Comparison of ENCODE assay signal across 8 cellular contexts in genomic region chr6:97068211-97068610, GRCh38.
A peak's percentile ranks its signal among the peaks of the same experiment; 100 is the strongest.
DNase-seq lines count a peak whose midpoint lies in the region; ATAC-seq, FAIRE-seq and TF ChIP-seq lines count a peak whose summit lies in the region.

No MANE protein-coding gene starts in this region.

- no TSS peak for BruUV-seq in Caco-2 (replicated peaks; lab: Mats Ljungman, UMichigan)

- H3K27me3 Mint-ChIP-seq in Caco-2 (ENCODE audit: insufficient read depth, unreplicated experiment): no peaks in the 10 kb centered on the region
- no peaks in the 10 kb centered on the region for H3K27me3 Mint-ChIP-seq in activated CD8-positive, alpha-beta T cell treated with anti-CD3 and anti-CD28 coated beads, Interleukin-2, amount 10 ng/mL, durations not matched to agents 7 days and 5 days (ENCODE audit: low read depth)

- H3K9me3 ChIP-seq in Caco-2: no peaks in the 10 kb centered on the region
- no peaks in the 10 kb centered on the region for H3K9me3 ChIP-seq in liver (ENCODE audit: control insufficient read depth in 4 of 4, low read length in 3 of 4)

- no peak for ATAC-seq in activated CD8-positive, alpha-beta T cell treated with anti-CD3 and anti-CD28 coated beads, Interleukin-2, amount 10 ng/mL, durations not matched to agents 7 days and 5 days

- DNase-seq in Caco-2: peak in 1 of 2 experiments; percentile 32
- DNase-seq in Jurkat, Clone E6-1 (ENCODE audit: low read depth, low spot score): peak; percentile 26
- DNase-seq in activated CD8-positive, alpha-beta T cell treated with anti-CD3 and anti-CD28 coated beads, Interleukin-2, amount 10 ng/mL, durations not matched to agents 7 days and 5 days: peak; percentile 28
- no peak for DNase-seq in activated CD8-positive, alpha-beta memory T cell treated with anti-CD3 and anti-CD28 coated beads for 24 hours
- no peak for DNase-seq in OCI-M2 (lab: John Stamatoyannopoulos, UW; ENCODE audit: unreplicated experiment)
- DNase-seq in amygdala (lab: John Stamatoyannopoulos, UW): no peak
- no peak for DNase-seq in urothelium cell line (ENCODE audit: low spot score)

- no peaks in the 10 kb centered on the region for H3K36me3 Mint-ChIP-seq in Caco-2 (ENCODE audit: insufficient read depth, unreplicated experiment)
- no peaks in the 10 kb centered on the region for H3K36me3 Mint-ChIP-seq in activated CD8-positive, alpha-beta T cell treated with anti-CD3 and anti-CD28 coated beads, Interleukin-2, amount 10 ng/mL, durations not matched to agents 7 days and 5 days (ENCODE audit: low read depth)

- CTCF ChIA-PET in Caco-2 (lab: Charles Lee): no interaction called here
- CTCF ChIA-PET in activated CD8-positive, alpha-beta T cell treated with anti-CD3 and anti-CD28 coated beads, Interleukin-2, amount 10 ng/mL, durations not matched to agents 7 days and 5 days (lab: Charles Lee): interaction anchor here (1.1 kb wide), 1 partner anchor 8 kb away, joined by 4 read pairs; no protein-coding TSS in a partner anchor

- no peak overlapping the region for H3K4me3 Mint-ChIP-seq in Caco-2 (ENCODE audit: unreplicated experiment)
- no peak overlapping the region for H3K4me3 Mint-ChIP-seq in activated CD8-positive, alpha-beta T cell treated with anti-CD3 and anti-CD28 coated beads, Interleukin-2, amount 10 ng/mL, durations not matched to agents 7 days and 5 days

- no peak overlapping the region for H3K4me3 ChIP-seq in Caco-2 (ENCODE audit: low read depth, low read length)
- H3K4me3 ChIP-seq in Jurkat, Clone E6-1 (ENCODE audit: low read length): no peak overlapping the region
- H3K4me3 ChIP-seq in liver (ENCODE audit: low read depth in 1 of 3, low read length in 3 of 3): no peak overlapping the region

- H3K36me3 ChIP-seq in Caco-2 (ENCODE audit: control insufficient read depth, insufficient read depth, low read length): no peaks in the 10 kb centered on the region
- H3K36me3 ChIP-seq in liver (ENCODE audit: control insufficient read depth in 4 of 4, insufficient read depth in 3 of 4, low read depth in 1 of 4, low read length in 3 of 4): no peaks in the 10 kb centered on the region

- H3K9ac ChIP-seq in liver (ENCODE audit: low read depth in 1 of 2, low read length in 2 of 2): no peak overlapping the region

- peaks cover 4% of the 10 kb centered on the region for H3K4me1 Mint-ChIP-seq in Caco-2 (ENCODE audit: low read depth, unreplicated experiment)
- peaks cover 9% of the 10 kb centered on the region for H3K4me1 Mint-ChIP-seq in activated CD8-positive, alpha-beta T cell treated with anti-CD3 and anti-CD28 coated beads, Interleukin-2, amount 10 ng/mL, durations not matched to agents 7 days and 5 days (ENCODE audit: low read depth)

- 61% methylated on average over 1 of the region's 1 CpG for WGBS in liver

- intact Hi-C loops in Caco-2 (cut with micrococcal nuclease; ENCODE audit: unreplicated experiment): loop anchor here (1.0 to 10.0 kb wide), 3 partner anchors 217 to 369 kb away; partner anchors contain the start of gene MMS22L

- no peaks in the 10 kb centered on the region for H3K27me3 ChIP-seq in Caco-2 (replicated peaks; ENCODE audit: control insufficient read depth, insufficient read depth, low read length)
- H3K27me3 ChIP-seq in liver (ENCODE audit: control insufficient read depth in 4 of 4, insufficient read depth in 4 of 4, low read length in 3 of 4): no peaks in the 10 kb centered on the region

- H3K9me3 Mint-ChIP-seq in Caco-2 (ENCODE audit: unreplicated experiment): no peaks in the 10 kb centered on the region
- no peaks in the 10 kb centered on the region for H3K9me3 Mint-ChIP-seq in activated CD8-positive, alpha-beta T cell treated with anti-CD3 and anti-CD28 coated beads, Interleukin-2, amount 10 ng/mL, durations not matched to agents 7 days and 5 days (ENCODE audit: insufficient read depth)

- no peak overlapping the region for H3K27ac Mint-ChIP-seq in Caco-2 (ENCODE audit: unreplicated experiment)
- no peak overlapping the region for H3K27ac Mint-ChIP-seq in activated CD8-positive, alpha-beta T cell treated with anti-CD3 and anti-CD28 coated beads, Interleukin-2, amount 10 ng/mL, durations not matched to agents 7 days and 5 days

- TF ChIP-seq CTCF in Caco-2 (IDR thresholded peaks at IDR 0.05; ENCODE audit: insufficient read depth in 1 of 2, low read depth in 1 of 2, low read length in 1 of 2, severe bottlenecking in 1 of 2, unreplicated experiment in 1 of 2) (peak; percentile 49 to 57), liver (IDR thresholded peaks at IDR 0.05; ENCODE audit: low read depth, low read length, missing input control) (peak; percentile 42)

- TF ChIP-seq RAD21 in liver (IDR thresholded peaks at IDR 0.05): peak; percentile 78

- no peak overlapping the region for H3K27ac ChIP-seq in liver (ENCODE audit: low read depth in 1 of 2, low read length in 2 of 2)

- H3K4me1 ChIP-seq in Caco-2: no peaks in the 10 kb centered on the region
- H3K4me1 ChIP-seq in liver (ENCODE audit: control insufficient read depth in 4 of 4, insufficient read depth in 4 of 4, low read length in 3 of 4): no peaks in the 10 kb centered on the region

- POLR2A ChIA-PET in Caco-2 (lab: Charles Lee): no interaction called here
- POLR2A ChIA-PET in activated CD8-positive, alpha-beta T cell treated with anti-CD3 and anti-CD28 coated beads, Interleukin-2, amount 10 ng/mL, durations not matched to agents 7 days and 5 days (lab: Charles Lee): no interaction called here

- FAIRE-seq in urothelium cell line (lab: Jason Lieb, UNC): no peak

TF ChIP-seq in liver, 16 proteins besides CTCF, POLR2A, EP300 and RAD21:
- TF ChIP-seq HNF4G (IDR thresholded peaks at IDR 0.05) (no peak), RXRA (IDR thresholded peaks at IDR 0.05) (no peak), EGR1 (IDR thresholded peaks at IDR 0.05; ENCODE audit: low read depth in 2 of 2) (no peak), TAF1 (conservative IDR thresholded peaks at IDR 0.05) (no peak), FOXA1 (IDR thresholded peaks at IDR 0.05) (no peak), FOXA2 (IDR thresholded peaks at IDR 0.05) (no peak), JUND (IDR thresholded peaks at IDR 0.05) (no peak)
TF ChIP-seq in liver: peak in this region for 0.

Comparison
In these comparisons a context has a peak if more than half of its experiments do, and no peak if none do; other contexts are left out.
1. DNase-seq: peak in Jurkat, Clone E6-1 (single experiment) and activated CD8-positive, alpha-beta T cell treated with anti-CD3 and anti-CD28 coated beads, Interleukin-2, amount 10 ng/mL, durations not matched to agents 7 days and 5 days (single experiment); none in activated CD8-positive, alpha-beta memory T cell treated with anti-CD3 and anti-CD28 coated beads for 24 hours (single experiment), OCI-M2 (single experiment), amygdala (0 of 56) and urothelium cell line (single experiment).